17 cellular contexts compared by ENCODE assay signal in genomic region chr5:68182534-68182933, GRCh38.
"Had no signal": no experiment of that assay in that cellular context is flagged by ENCODE, and none has a peak within 500 bp of the region (broad histone marks: within the 10 kb centered on the region; RNA-seq: fewer than 3 reads in every experiment).

No MANE protein-coding gene starts in this region.

- H3K4me3 Mint-ChIP-seq: activated naive CD4-positive, alpha-beta T cell treated with anti-CD3 and anti-CD28 coated beads, Interleukin-2, amount 10 ng/mL, durations not matched to agents 7 days and 5 days; activated T-cell treated with anti-CD3 and anti-CD28 coated beads, Interleukin-2, amount 50 U/mL, for 24 hours; naive thymus-derived CD8-positive, alpha-beta T cell; stimulated activated effector memory CD8-positive, alpha-beta T cell treated with anti-CD3 and anti-CD28 coated beads, Interleukin-12 subunit alpha, Interleukin-12 subunit beta, amount 100 ng/mL, for 72 hours had no signal

- H2AFZ ChIP-seq: parathyroid adenoma had no signal

- DNase-seq: activated CD4-positive, alpha-beta T cell treated with anti-CD3 and anti-CD28 coated beads for 1 hour; activated CD4-positive, alpha-beta T cell treated with anti-CD3 and anti-CD28 coated beads, Interleukin-2, amount 50 U/mL, for 48 hours; activated naive CD4-positive, alpha-beta T cell treated with anti-CD3 and anti-CD28 coated beads, Interleukin-2, amount 10 ng/mL, durations not matched to agents 7 days and 5 days; activated T-cell treated with anti-CD3 and anti-CD28 coated beads, Interleukin-2, amount 50 U/mL, for 24 hours; gastrocnemius medialis; mammary epithelial cell; naive thymus-derived CD8-positive, alpha-beta T cell; T1000; thyroid gland had no signal

- H3K36me3 Mint-ChIP-seq: activated naive CD4-positive, alpha-beta T cell treated with anti-CD3 and anti-CD28 coated beads, Interleukin-2, amount 10 ng/mL, durations not matched to agents 7 days and 5 days; naive thymus-derived CD8-positive, alpha-beta T cell; stimulated activated effector memory CD8-positive, alpha-beta T cell treated with anti-CD3 and anti-CD28 coated beads, Interleukin-12 subunit alpha, Interleukin-12 subunit beta, amount 100 ng/mL, for 72 hours had no signal

- H3K9me3 ChIP-seq: gastrocnemius medialis, neutrophil, thyroid gland had no signal

- H3K36me3 ChIP-seq: gastrocnemius medialis, neutrophil, thyroid gland had no signal

- H3K27ac ChIP-seq: epithelial cell of prostate, gastrocnemius medialis, neutrophil, parathyroid adenoma, thyroid gland had no signal

- H3K27me3 ChIP-seq: gastrocnemius medialis, thyroid gland had no signal

- H3K27ac Mint-ChIP-seq: activated naive CD4-positive, alpha-beta T cell treated with anti-CD3 and anti-CD28 coated beads, Interleukin-2, amount 10 ng/mL, durations not matched to agents 7 days and 5 days; activated T-cell treated with anti-CD3 and anti-CD28 coated beads, Interleukin-2, amount 50 U/mL, for 24 hours; naive thymus-derived CD8-positive, alpha-beta T cell; stimulated activated effector memory CD8-positive, alpha-beta T cell treated with anti-CD3 and anti-CD28 coated beads, Interleukin-12 subunit alpha, Interleukin-12 subunit beta, amount 100 ng/mL, for 72 hours had no signal

- H3K4me3 ChIP-seq: gastrocnemius medialis, thyroid gland had no signal

- H3K4me1 ChIP-seq: gastrocnemius medialis, thyroid gland had no signal

- H3K79me2 ChIP-seq: parathyroid adenoma had no signal

- H3K9me3 Mint-ChIP-seq: activated naive CD4-positive, alpha-beta T cell treated with anti-CD3 and anti-CD28 coated beads, Interleukin-2, amount 10 ng/mL, durations not matched to agents 7 days and 5 days; activated T-cell treated with anti-CD3 and anti-CD28 coated beads, Interleukin-2, amount 50 U/mL, for 24 hours; naive thymus-derived CD8-positive, alpha-beta T cell; stimulated activated effector memory CD8-positive, alpha-beta T cell treated with anti-CD3 and anti-CD28 coated beads, Interleukin-12 subunit alpha, Interleukin-12 subunit beta, amount 100 ng/mL, for 72 hours had no signal

- H3K4me1 Mint-ChIP-seq: activated naive CD4-positive, alpha-beta T cell treated with anti-CD3 and anti-CD28 coated beads, Interleukin-2, amount 10 ng/mL, durations not matched to agents 7 days and 5 days; stimulated activated effector memory CD8-positive, alpha-beta T cell treated with anti-CD3 and anti-CD28 coated beads, Interleukin-12 subunit alpha, Interleukin-12 subunit beta, amount 100 ng/mL, for 72 hours had no signal

- ATAC-seq: gastrocnemius medialis; naive thymus-derived CD8-positive, alpha-beta T cell; stimulated activated effector memory CD8-positive, alpha-beta T cell treated with anti-CD3 and anti-CD28 coated beads, Interleukin-12 subunit alpha, Interleukin-12 subunit beta, amount 100 ng/mL, for 72 hours had no signal

- H3K9ac ChIP-seq: parathyroid adenoma had no signal

- H3K27me3 Mint-ChIP-seq: activated naive CD4-positive, alpha-beta T cell treated with anti-CD3 and anti-CD28 coated beads, Interleukin-2, amount 10 ng/mL, durations not matched to agents 7 days and 5 days; activated T-cell treated with anti-CD3 and anti-CD28 coated beads, Interleukin-2, amount 50 U/mL, for 24 hours; naive thymus-derived CD8-positive, alpha-beta T cell had no signal

- FAIRE-seq: astrocyte, bronchial epithelial cell, islet of Langerhans, urothelium cell line had no signal
